Comparison of ENCODE assay signal across 15 cellular contexts in the genomic region with DNA sequence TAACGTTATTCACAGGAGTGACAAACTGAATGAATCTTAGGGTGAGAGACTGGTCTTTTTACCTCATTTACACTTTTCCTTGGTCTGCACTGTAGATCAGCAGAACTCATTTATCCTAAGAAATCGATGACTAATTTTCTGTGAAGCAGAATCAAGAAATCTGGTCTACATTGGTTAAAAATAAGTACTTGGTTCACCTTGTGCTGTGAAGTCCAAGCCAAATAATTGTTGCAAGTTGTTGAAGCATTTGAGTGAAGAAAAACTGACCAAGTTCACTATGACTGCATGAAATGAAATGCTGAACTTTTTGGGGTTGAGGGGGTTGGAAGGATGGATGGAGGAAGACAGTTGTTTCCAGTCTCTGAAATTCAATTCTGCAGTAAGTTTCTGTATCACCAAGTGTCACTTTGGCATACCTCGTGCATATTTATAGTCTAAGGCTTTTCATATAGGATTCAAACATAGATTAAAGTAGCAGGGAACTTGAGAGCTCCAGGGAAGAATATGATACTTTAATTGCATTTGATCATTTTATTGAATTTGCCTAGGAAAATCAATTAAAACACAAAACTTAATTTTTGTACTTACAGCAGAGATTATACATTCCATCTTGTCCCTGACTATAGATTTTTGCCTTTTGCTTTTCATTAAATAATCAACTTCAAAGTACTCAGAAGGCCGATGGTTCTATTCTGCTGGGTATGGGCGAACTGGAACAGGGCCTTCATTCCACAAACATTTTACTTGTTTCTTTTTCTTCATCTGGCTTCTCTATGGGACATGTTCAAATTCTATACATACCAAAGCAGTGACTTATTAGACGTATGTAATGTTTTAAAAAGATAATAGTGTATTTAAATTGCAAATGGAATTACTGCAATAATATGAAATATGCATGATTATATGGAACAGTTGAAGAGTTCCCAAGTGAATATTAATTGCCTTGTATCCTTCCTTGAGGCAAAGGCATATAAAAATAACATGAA.
"Had no signal": no experiment of that assay in that cellular context is flagged by ENCODE, and none has a peak within 500 bp of the region (broad histone marks: within the 10 kb centered on the region; RNA-seq: fewer than 3 reads in every experiment).

No MANE protein-coding gene starts in this region.

- H3K36me3 ChIP-seq: left lung, tibial artery, uterus had no signal

- H3K79me2 ChIP-seq: hepatocyte had no signal

- H3K9me3 ChIP-seq: left lung, tibial artery, uterus had no signal

- ATAC-seq: left lung; naive thymus-derived CD8-positive, alpha-beta T cell had no signal

- H3K4me1 Mint-ChIP-seq: activated CD4-positive, alpha-beta T cell treated with anti-CD3 and anti-CD28 coated beads, Interleukin-2, amount 10 ng/mL, durations not matched to agents 24 days and 14 days; naive thymus-derived CD8-positive, alpha-beta T cell had no signal

- H3K4me2 ChIP-seq: hepatocyte had no signal

- H3K4me3 ChIP-seq: hepatocyte, left lung, tibial artery, uterus had no signal

- H3K4me1 ChIP-seq: left lung, tibial artery, uterus had no signal

- H3K27me3 ChIP-seq: hepatocyte, left lung, tibial artery, uterus had no signal

- H3K27me3 Mint-ChIP-seq: activated naive CD8-positive, alpha-beta T cell; naive thymus-derived CD8-positive, alpha-beta T cell had no signal

- H2AFZ ChIP-seq: hepatocyte had no signal

- H3K9me3 Mint-ChIP-seq: activated CD4-positive, alpha-beta T cell treated with anti-CD3 and anti-CD28 coated beads, Interleukin-2, amount 10 ng/mL, durations not matched to agents 24 days and 14 days had no signal

- DNase-seq: activated CD4-positive, alpha-beta T cell treated with anti-CD3 and anti-CD28 coated beads, Interleukin-2, amount 10 ng/mL, durations not matched to agents 24 days and 14 days; activated CD4-positive, CD25-positive, alpha-beta regulatory T cell; activated gamma-delta T cell treated with Interleukin-2 at 50 U/mL for 16 hours; kidney; left lung; mammary epithelial cell; naive thymus-derived CD8-positive, alpha-beta T cell; posterior cingulate gyrus; retina; stimulated activated CD4-positive, alpha-beta T cell treated with anti-CD3 and anti-CD28 coated beads, Interleukin-4, amount 100 ng/mL, for 1 hour; stimulated activated naive CD4-positive, alpha-beta T cell; tibial artery; uterus had no signal

- FAIRE-seq: kidney had no signal

- H3K4me3 Mint-ChIP-seq: activated CD4-positive, alpha-beta T cell treated with anti-CD3 and anti-CD28 coated beads, Interleukin-2, amount 10 ng/mL, durations not matched to agents 24 days and 14 days; activated naive CD8-positive, alpha-beta T cell; naive thymus-derived CD8-positive, alpha-beta T cell had no signal

- H3K27ac Mint-ChIP-seq: activated CD4-positive, alpha-beta T cell treated with anti-CD3 and anti-CD28 coated beads, Interleukin-2, amount 10 ng/mL, durations not matched to agents 24 days and 14 days; activated naive CD8-positive, alpha-beta T cell; naive thymus-derived CD8-positive, alpha-beta T cell had no signal

- H3K27ac ChIP-seq: hepatocyte, tibial artery, uterus had no signal
